In the genomic region with DNA sequence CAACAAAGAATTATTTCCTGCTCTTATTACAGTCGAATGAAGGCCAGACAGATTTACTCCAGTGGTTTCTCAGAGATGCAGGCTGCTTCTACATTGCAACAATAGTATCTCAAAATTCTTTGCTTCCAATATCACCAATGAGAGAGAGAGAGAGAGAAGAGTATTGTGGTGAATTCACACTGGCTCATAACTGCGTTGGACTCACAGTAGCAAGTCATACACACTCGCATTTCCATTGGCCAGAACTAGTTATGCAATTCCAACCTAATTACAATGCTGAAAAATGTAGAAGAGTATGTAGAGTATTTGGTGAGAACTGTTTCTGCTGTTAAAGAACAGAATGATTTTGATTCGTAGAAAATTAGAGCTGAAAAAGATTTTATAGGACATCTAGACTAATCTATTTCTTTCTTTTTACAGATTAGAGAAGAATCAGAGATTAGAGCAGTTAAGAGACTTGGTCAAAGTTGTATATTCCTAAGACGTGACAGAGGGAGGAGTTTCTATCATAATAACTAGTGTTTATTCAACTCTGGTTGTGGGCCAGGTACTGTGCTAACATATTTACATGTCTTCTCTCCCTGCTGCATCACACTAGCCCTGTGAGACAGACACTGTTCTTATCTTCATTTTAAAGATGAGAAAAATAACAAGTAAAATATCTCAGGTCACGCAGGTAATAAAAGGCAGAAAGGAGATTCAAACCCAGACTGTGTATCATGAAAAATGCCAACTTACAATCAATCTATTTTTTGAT, we compare ENCODE assay signal across 14 cellular contexts.
DNase-seq lines count a peak whose midpoint lies in the region; ATAC-seq lines count a peak whose summit lies in the region.
"Had no signal": no experiment of that assay in that cellular context is flagged by ENCODE, and none has a peak within 500 bp of the region (broad histone marks: within the 10 kb centered on the region; RNA-seq: fewer than 3 reads in every experiment).

No MANE protein-coding gene starts in this region.

- no peak overlapping the region for H3K4me3 Mint-ChIP-seq in stimulated activated memory B cell treated with anti-CD40 and anti-IgM and Interleukin-4, amounts not matched to agents 10 μg/mL and 1 μg/mL and 100 μg/mL, for 72 hours
- H3K4me3 Mint-ChIP-seq: neural progenitor cell had no signal

- H3K9me3 Mint-ChIP-seq in stimulated activated memory B cell treated with anti-CD40 and anti-IgM and Interleukin-4, amounts not matched to agents 10 μg/mL and 1 μg/mL and 100 μg/mL, for 72 hours, result no peaks in the 10 kb centered on the region
- H3K9me3 Mint-ChIP-seq: neural progenitor cell had no signal

- no peaks in the 10 kb centered on the region for H3K36me3 ChIP-seq in adipocyte (ENCODE audit: control insufficient read depth, insufficient read depth, low read length, severe bottlenecking)
- H3K36me3 ChIP-seq: colonic mucosa, neural progenitor cell, right lobe of liver had no signal

- H3K27me3 ChIP-seq in adipocyte (replicated peaks; ENCODE audit: control insufficient read depth, insufficient read depth, low read length), result no peaks in the 10 kb centered on the region
- H3K27me3 ChIP-seq: colonic mucosa, neural progenitor cell, right lobe of liver had no signal

- H3K9me3 ChIP-seq in adipocyte (ENCODE audit: control insufficient read depth, low read length), result peaks cover 18% of the 10 kb centered on the region
- H3K9me3 ChIP-seq: colonic mucosa, right lobe of liver had no signal

- DNase-seq in GM04503 (ENCODE audit: low read depth), result peak; percentile 31
- peak; percentile 59 for DNase-seq in adipocyte (ENCODE audit: low read depth)
- peak; percentile 1 for DNase-seq in kidney tubule cell (ENCODE audit: low spot score)
- DNase-seq in head of caudate nucleus, result no peak
- DNase-seq: activated gamma-delta T cell treated with Interleukin-2 at 50 U/mL for 16 hours, aorta, colonic mucosa, NCI-H2081 treated with DMSO at 0.1 percent for 48 hours, NCI-H526, right lobe of liver had no signal

- intact Hi-C loops in head of caudate nucleus (cut with DNase I), result no loop called here

- peak overlapping the region; percentile 20 for H3K4me3 ChIP-seq in adipocyte (ENCODE audit: low read length)
- H3K4me3 ChIP-seq: colonic mucosa, neural progenitor cell, right lobe of liver had no signal

- H3K9ac ChIP-seq in adipocyte (ENCODE audit: low read length), result no peak overlapping the region
- H3K9ac ChIP-seq: neural progenitor cell had no signal

- peaks cover 18% of the 10 kb centered on the region for H3K4me1 ChIP-seq in adipocyte (ENCODE audit: control insufficient read depth, insufficient read depth, low read length)
- H3K4me1 ChIP-seq: colonic mucosa, neural progenitor cell, right lobe of liver had no signal

- no peaks in the 10 kb centered on the region for H3K4me1 Mint-ChIP-seq in stimulated activated memory B cell treated with anti-CD40 and anti-IgM and Interleukin-4, amounts not matched to agents 10 μg/mL and 1 μg/mL and 100 μg/mL, for 72 hours
- H3K4me1 Mint-ChIP-seq: neural progenitor cell had no signal

- no peaks in the 10 kb centered on the region for H3K36me3 Mint-ChIP-seq in stimulated activated memory B cell treated with anti-CD40 and anti-IgM and Interleukin-4, amounts not matched to agents 10 μg/mL and 1 μg/mL and 100 μg/mL, for 72 hours
- H3K36me3 Mint-ChIP-seq: neural progenitor cell had no signal

- peak overlapping the region; percentile 42 for H3K27ac Mint-ChIP-seq in stimulated activated memory B cell treated with anti-CD40 and anti-IgM and Interleukin-4, amounts not matched to agents 10 μg/mL and 1 μg/mL and 100 μg/mL, for 72 hours
- H3K27ac Mint-ChIP-seq: neural progenitor cell had no signal

- no peaks in the 10 kb centered on the region for H3K27me3 Mint-ChIP-seq in stimulated activated memory B cell treated with anti-CD40 and anti-IgM and Interleukin-4, amounts not matched to agents 10 μg/mL and 1 μg/mL and 100 μg/mL, for 72 hours

- no peak for ATAC-seq in stimulated activated memory B cell treated with anti-CD40 and anti-IgM and Interleukin-4, amounts not matched to agents 10 μg/mL and 1 μg/mL and 100 μg/mL, for 72 hours
- ATAC-seq in HG02571 (IDR thresholded peaks at IDR 0.05; ENCODE audit: unreplicated experiment), result no peak
- no peak for ATAC-seq in HG03097 (IDR thresholded peaks at IDR 0.05; ENCODE audit: low FRiP score, unreplicated experiment)

Comparison
In these comparisons a context has a peak if more than half of its experiments do, and no peak if none do; other contexts are left out.
1. DNase-seq: peak in GM04503 (single experiment), adipocyte (single experiment) and kidney tubule cell (single experiment); none in head of caudate nucleus (0 of 42).